Comparison of ENCODE assay signal across 7 cellular contexts in genomic region chr6:26122402-26122792, GRCh38. TPM values are rescaled to one million over a fixed set of nuclear protein-coding genes. Genes with fewer than 3 reads are reported as not detected.
DNase-seq lines count a peak whose midpoint lies in the region; ATAC-seq and TF ChIP-seq lines count a peak whose summit lies in the region.

No MANE protein-coding gene starts in this region.

- peak overlapping the region; percentile 99 for H3K27ac Mint-ChIP-seq in neural crest cell (ENCODE audit: unreplicated experiment)

- H3K27me3 ChIP-seq in dorsolateral prefrontal cortex = no peaks in the 10 kb centered on the region

- no peak for TF ChIP-seq CTCF in dorsolateral prefrontal cortex (IDR thresholded peaks at IDR 0.05 in 54 of 56, conservative IDR thresholded peaks at IDR 0.05 in 2 of 56; ENCODE audit: low read depth in 1 of 56, partially characterized antibody in 56 of 56)
- no peak for TF ChIP-seq CTCF in neural crest cell (conservative IDR thresholded peaks at IDR 0.05)

- peaks cover 21% of the 10 kb centered on the region for H3K27me3 Mint-ChIP-seq in neural crest cell (ENCODE audit: low read depth)

- H3K4me3 ChIP-seq in dorsolateral prefrontal cortex = peak overlapping the region; percentile 64 to 99 (median 91)

- intact Hi-C loops in dorsolateral prefrontal cortex (cut with DNase I) = loop anchor here in 1 of 2 donors (2.0 kb wide), 3 partner anchors 18 to 82 kb away; a partner anchor contains a TSS

- peak overlapping the region; percentile 98 for H3K4me3 Mint-ChIP-seq in neural crest cell

- H3K9me3 Mint-ChIP-seq in neural crest cell = no peaks in the 10 kb centered on the region

- DNase-seq in H4 (ENCODE audit: low spot score) = peak; percentile 31
- peak; percentile 30 for DNase-seq in RKO (ENCODE audit: low spot score)
- no peak for DNase-seq in dorsolateral prefrontal cortex
- DNase-seq in neural crest cell (ENCODE audit: low read depth, low spot score) = no peak
- DNase-seq in GM03348 (ENCODE audit: low spot score) = no peak
- DNase-seq in T-helper 9 cell = no peak

- H3K4me1 Mint-ChIP-seq in neural crest cell = peaks cover 56% of the 10 kb centered on the region

- H3K36me3 Mint-ChIP-seq in neural crest cell (ENCODE audit: low read depth) = peaks cover 6% of the 10 kb centered on the region

- H3K27ac ChIP-seq in dorsolateral prefrontal cortex = peak overlapping the region; percentile 82 to 99 (median 97)

- no peak for ATAC-seq in HG03432 (IDR thresholded peaks at IDR 0.05; ENCODE audit: unreplicated experiment)

RNA-seq across cellular contexts. Expression of gene HFE, which starts 35.2 kb away (rescaled TPM):
- total RNA-seq in H4 (2014; rRNA removed; shearing (Covaris generic)) = 7.8 and 13.4 TPM in 2 replicates
- total RNA-seq in dorsolateral prefrontal cortex (1 to 10 TPM in 117 of 120 experiments, under 1 TPM in 3; 0.71 to 8.5 (median 2.6) TPM), neural crest cell (1.7 and 2.4 TPM in 2 replicates)

Comparison
In these comparisons a context has a peak if more than half of its experiments do, and no peak if none do; other contexts are left out.
1. DNase-seq: peak in H4 (single experiment) and RKO (single experiment); none in dorsolateral prefrontal cortex (0 of 10), neural crest cell (single experiment), GM03348 (single experiment) and T-helper 9 cell (single experiment).